In genomic region chr7:40115941-40116340, GRCh38 we compare ENCODE assay signal across 25 cellular contexts. TPM values are rescaled to one million over a fixed set of nuclear protein-coding genes. Genes with fewer than 3 reads are reported as not detected.
A peak's percentile ranks its signal among the peaks of the same experiment; 100 is the strongest.
DNase-seq lines count a peak whose midpoint lies in the region; ATAC-seq, FAIRE-seq and TF ChIP-seq lines count a peak whose summit lies in the region.
"Had no signal": no experiment of that assay in that cellular context is flagged by ENCODE, and none has a peak within 500 bp of the region (broad histone marks: within the 10 kb centered on the region; RNA-seq: fewer than 3 reads in every experiment).

No MANE protein-coding gene starts in this region.

- POLR2A ChIA-PET in HCT116 (lab: Charles Lee), result no interaction called here

- peaks cover 17 to 32% of the 10 kb centered on the region in 2 experiments for H3K4me1 ChIP-seq in HCT116 (ENCODE audit: control insufficient read depth in 1 of 2, insufficient read depth in 2 of 2, low read length in 2 of 2)
- no peaks in the 10 kb centered on the region for H3K4me1 ChIP-seq in colonic mucosa
- H3K4me1 ChIP-seq: A549, BE2C had no signal

- FAIRE-seq in bronchial epithelial cell (lab: Jason Lieb, UNC), result no peak
- FAIRE-seq: A549, GM12891, GM18507, H1 had no signal

- H3K9ac ChIP-seq in HCT116 (ENCODE audit: low read length), result no peak overlapping the region
- H3K9ac ChIP-seq in colonic mucosa (ENCODE audit: low read depth in 2 of 2, low read length in 2 of 2), result no peak overlapping the region
- H3K9ac ChIP-seq: BLaER1 treated with 17β-estradiol and CSF1 and Interleukin-3, amounts not matched to agents 10 nM and 100 nM; GM23248 had no signal

- DNase-seq in HCT116 (ENCODE audit: low read depth, low spot score), result no peak
- peak; percentile 12 for DNase-seq in bronchial epithelial cell (ENCODE audit: low read depth)
- DNase-seq in kidney tubule cell (ENCODE audit: low spot score), result peak; percentile 47
- peak; percentile 67 for DNase-seq in renal cortical epithelial cell (ENCODE audit: low read depth)
- DNase-seq in stimulated activated CD4-positive, alpha-beta T cell treated with anti-CD3 and anti-CD28 coated beads, Interleukin-12 subunit alpha, Interleukin-12 subunit beta, amount 100 ng/mL, for 4 hours, result no peak
- DNase-seq in colonic mucosa, result no peak
- DNase-seq: 8988T; ACHN; AML-193; BE2C; CD4-positive, alpha-beta T cell; CD8-positive, alpha-beta memory T cell; DMS53; DMS79 treated with DMSO at 0.1 percent for 48 hours; GF-D8; GM23248; H7; HCEC 1CT had no signal

- H2AFZ ChIP-seq in HCT116 (ENCODE audit: low read depth, low read length, poor library complexity, severe bottlenecking), result no peak overlapping the region
- H2AFZ ChIP-seq: GM23248 had no signal

- TF ChIP-seq CTCF in HCT116 (IDR thresholded peaks at IDR 0.05 in 2 of 3, conservative IDR thresholded peaks at IDR 0.05 in 1 of 3; ENCODE audit: borderline replicate concordance in 1 of 3, insufficient read depth in 1 of 3, low read depth in 2 of 3, low read length in 2 of 3), result no peak
- no peak for TF ChIP-seq CTCF in bronchial epithelial cell (IDR thresholded peaks at IDR 0.05; ENCODE audit: insufficient read depth, low read length, severe bottlenecking)
- TF ChIP-seq CTCF in colonic mucosa (IDR thresholded peaks at IDR 0.05), result no peak

- H3K79me2 ChIP-seq in HCT116 (ENCODE audit: insufficient read depth, low read length), result no peaks in the 10 kb centered on the region; the same call in none of the 2 replicates

- H3K27ac ChIP-seq in HCT116 (ENCODE audit: low read depth, low read length), result no peak overlapping the region
- no peak overlapping the region for H3K27ac ChIP-seq in colonic mucosa
- H3K27ac ChIP-seq: A549; BLaER1 treated with 17β-estradiol and CSF1 and Interleukin-3, amounts not matched to agents 10 nM and 100 nM; GM23248 had no signal

- no peak for TF ChIP-seq RAD21 in HCT116 (IDR thresholded peaks at IDR 0.05; ENCODE audit: low read depth)

- no peak overlapping the region for H3K4me3 ChIP-seq in HCT116 (replicated peaks in 1 of 2; ENCODE audit: low read depth in 1 of 2, low read length in 2 of 2)
- H3K4me3 ChIP-seq in bronchial epithelial cell (ENCODE audit: low read depth, low read length), result no peak overlapping the region
- no peak overlapping the region for H3K4me3 ChIP-seq in colonic mucosa
- H3K4me3 ChIP-seq: A549; BLaER1 treated with 17β-estradiol and CSF1 and Interleukin-3, amounts not matched to agents 10 nM and 100 nM; GM23248 had no signal

- H3K4me2 ChIP-seq in HCT116 (ENCODE audit: low read length), result peak overlapping the region; percentile 69; the same call in 1 of the 2 replicates
- H3K4me2 ChIP-seq: A549; BLaER1 treated with 17β-estradiol and CSF1 and Interleukin-3, amounts not matched to agents 10 nM and 100 nM had no signal

- H3K27me3 ChIP-seq in HCT116 (ENCODE audit: insufficient read depth, low read length) (no peaks in the 10 kb centered on the region), bronchial epithelial cell (ENCODE audit: control insufficient read depth, insufficient read depth, low read length) (no peaks in the 10 kb centered on the region), colonic mucosa (no peaks in the 10 kb centered on the region)
- H3K27me3 ChIP-seq: BE2C; BLaER1 treated with 17β-estradiol and CSF1 and Interleukin-3, amounts not matched to agents 10 nM and 100 nM had no signal

- RAD21 ChIA-PET in HCT116 (lab: Charles Lee; ENCODE audit: low non-redundant PET in 1 of 2, low total read pairs in 2 of 2, uncharacterized antibody in 2 of 2, unreplicated experiment in 2 of 2), result no interaction called here

- BruUV-seq in HCT116 (replicated peaks; lab: Mats Ljungman, UMichigan), result no TSS peak

- H3K36me3 ChIP-seq in HCT116 (ENCODE audit: control insufficient read depth in 1 of 2, insufficient read depth in 2 of 2, low read length in 2 of 2), result no peaks in the 10 kb centered on the region
- no peaks in the 10 kb centered on the region for H3K36me3 ChIP-seq in bronchial epithelial cell (ENCODE audit: control insufficient read depth, insufficient read depth, low read length)
- no peaks in the 10 kb centered on the region for H3K36me3 ChIP-seq in colonic mucosa
- H3K36me3 ChIP-seq: BE2C had no signal

- no peaks in the 10 kb centered on the region for H4K20me1 ChIP-seq in HCT116 (ENCODE audit: insufficient read depth)

- TF ChIP-seq POLR2A in HCT116 (IDR thresholded peaks at IDR 0.05; ENCODE audit: borderline replicate concordance, extremely low read depth, insufficient read depth, insufficient read length), result no peak

- no peaks in the 10 kb centered on the region for H3K9me3 ChIP-seq in HCT116 (ENCODE audit: control insufficient read depth in 1 of 2, insufficient read depth in 1 of 2, low read depth in 1 of 2, low read length in 2 of 2)
- H3K9me3 ChIP-seq in colonic mucosa, result no peaks in the 10 kb centered on the region
- H3K9me3 ChIP-seq: A549, BE2C had no signal

- intact Hi-C loops in HCT116 (cut with micrococcal nuclease), result no loop called here
- intact Hi-C loops in colonic mucosa (cut with DNase I), result no loop called here

- no peaks in the 10 kb centered on the region for H3K9me2 ChIP-seq in HCT116 (ENCODE audit: insufficient read depth)

- CTCF ChIA-PET in HCT116 (lab: Charles Lee), result no interaction called here

- ATAC-seq in HCT116, result no peak
- no peak for ATAC-seq in activated CD4-positive, CD25-positive, alpha-beta regulatory T cell treated with anti-CD3 and anti-CD28 coated beads, Interleukin-2, amount 50 U/mL, for 24 hours
- ATAC-seq: A549 had no signal

TF ChIP-seq in HCT116, 20 proteins besides CTCF, POLR2A, EP300 and RAD21 (continues in another document):
- TF ChIP-seq SRF (IDR thresholded peaks at IDR 0.05; ENCODE audit: low read depth) (no peak), CEBPB (IDR thresholded peaks at IDR 0.05; ENCODE audit: low read depth) (no peak), EGR1 (IDR thresholded peaks at IDR 0.05; ENCODE audit: low read depth) (no peak), FOSL1 (IDR thresholded peaks at IDR 0.05; ENCODE audit: low read depth) (no peak), YY1 (IDR thresholded peaks at IDR 0.05; ENCODE audit: extremely low read depth, insufficient replicate concordance, low read depth, low read length) (no peak), JUND (IDR thresholded peaks at IDR 0.05) (no peak), ZFX (IDR thresholded peaks at IDR 0.05) (no peak), ZBTB33 (IDR thresholded peaks at IDR 0.05; ENCODE audit: extremely low read depth, insufficient replicate concordance, low read length) (no peak), TCF7L2 (IDR thresholded peaks at IDR 0.05; ENCODE audit: borderline replicate concordance, extremely low read depth, insufficient read depth, insufficient read length) (no peak), ZNF274 (IDR thresholded peaks at IDR 0.05; ENCODE audit: low read depth, low read length) (no peak), SIN3A (IDR thresholded peaks at IDR 0.05; ENCODE audit: low read depth) (no peak), REST (IDR thresholded peaks at IDR 0.05; ENCODE audit: low read depth) (no peak), ELF1 (IDR thresholded peaks at IDR 0.05; ENCODE audit: borderline replicate concordance, low read depth) (no peak)

RNA-seq across cellular contexts. Expression of gene MPLKIP, which starts 18.5 kb away (rescaled TPM):
- total RNA-seq in HCT116 (2021; ENCODE audit: unreplicated experiment), result 49.4 TPM
- 21.0 and 31.1 TPM in 2 replicates for polyA plus RNA-seq in HCT116 (2012)
- total RNA-seq in bronchial epithelial cell, result 14.0 and 29.7 TPM in 2 replicates
- total RNA-seq in renal cortical epithelial cell, result 13.2 and 21.3 TPM in 2 replicates
- total RNA-seq in colonic mucosa, result 10 to 100 TPM; 50.4 to 54.3 TPM

RNA-seq across cellular contexts. Expression of gene SUGCT, which starts 18.9 kb away (rescaled TPM):
- 4.4 TPM for total RNA-seq in HCT116 (2021; ENCODE audit: unreplicated experiment)
- polyA plus RNA-seq in HCT116 (2012), result 4.3 and 4.8 TPM in 2 replicates
- total RNA-seq in bronchial epithelial cell, result 7.4 and 11.6 TPM in 2 replicates
- 11.8 and 15.3 TPM in 2 replicates for total RNA-seq in renal cortical epithelial cell
- total RNA-seq in colonic mucosa, result 10 to 100 TPM in 1 of 2 donors, 1 to 10 TPM in 1; 3.6 to 15.1 TPM
- polyA plus RNA-seq: CD14-positive monocyte had no signal

Comparison
In these comparisons a context has a peak if more than half of its experiments do, and no peak if none do; other contexts are left out.
1. DNase-seq: peak in bronchial epithelial cell (single experiment), kidney tubule cell (single experiment) and renal cortical epithelial cell (single experiment); none in HCT116 (single experiment), stimulated activated CD4-positive, alpha-beta T cell treated with anti-CD3 and anti-CD28 coated beads, Interleukin-12 subunit alpha, Interleukin-12 subunit beta, amount 100 ng/mL, for 4 hours (single experiment) and colonic mucosa (single experiment).